ENCODE assay signal across 18 cellular contexts in genomic region chr6:82786251-82786650, GRCh38.
DNase-seq lines count a peak whose midpoint lies in the region; ATAC-seq lines count a peak whose summit lies in the region.
"Had no signal": no experiment of that assay in that cellular context is flagged by ENCODE, and none has a peak within 500 bp of the region (broad histone marks: within the 10 kb centered on the region; RNA-seq: fewer than 3 reads in every experiment).

No MANE protein-coding gene starts in this region.

- H3K27ac Mint-ChIP-seq in activated CD4-positive, alpha-beta T cell treated with anti-CD3 and anti-CD28 coated beads, Interleukin-2, amount 10 ng/mL, durations not matched to agents 7 days and 5 days, result no peak overlapping the region
- H3K27ac Mint-ChIP-seq: T-cell had no signal

- H3K4me1 Mint-ChIP-seq in activated CD4-positive, alpha-beta T cell treated with anti-CD3 and anti-CD28 coated beads, Interleukin-2, amount 10 ng/mL, durations not matched to agents 7 days and 5 days, result no peaks in the 10 kb centered on the region
- H3K4me1 Mint-ChIP-seq: T-cell had no signal

- no peak for ATAC-seq in HG02642 (IDR thresholded peaks at IDR 0.05; ENCODE audit: poor library complexity, unreplicated experiment)
- ATAC-seq: PC-3, T-cell had no signal

- H3K4me3 Mint-ChIP-seq in activated CD4-positive, alpha-beta T cell treated with anti-CD3 and anti-CD28 coated beads, Interleukin-2, amount 10 ng/mL, durations not matched to agents 7 days and 5 days, result no peak overlapping the region
- H3K4me3 Mint-ChIP-seq: T-cell had no signal

- DNase-seq in NCI-H1417 (lab: John Stamatoyannopoulos, UW), result peak in 2 of 3 experiments; percentile 24 to 68
- DNase-seq in NCI-H1417 treated with DMSO at 0.1 percent for 48 hours (lab: John Stamatoyannopoulos, UW), result no peak
- peak; percentile 25 for DNase-seq in NCI-H1105 treated with DMSO at 0.1 percent for 48 hours (lab: John Stamatoyannopoulos, UW)
- DNase-seq in amniotic epithelial cell (ENCODE audit: low read depth), result peak; percentile 2
- peak; percentile 28 for DNase-seq in renal cortical epithelial cell (ENCODE audit: low read depth)
- DNase-seq in HPDE6-E6E7 (ENCODE audit: extremely low spot score), result no peak
- DNase-seq in activated CD4-positive, alpha-beta T cell treated with anti-CD3 and anti-CD28 coated beads, Interleukin-2, amount 10 ng/mL, durations not matched to agents 7 days and 5 days, result no peak
- DNase-seq: 8988T; Caco-2; DND-41; GDM1; GM23248; NCI-H1694; NCI-H446 treated with DMSO at 0.1 percent for 48 hours; NK-92 treated with Interleukin-12 subunit alpha and Interleukin-12 subunit beta, amount 100 ng/mL, for 24 hours; PC-3; T-cell had no signal

- no peaks in the 10 kb centered on the region for H3K9me3 Mint-ChIP-seq in activated CD4-positive, alpha-beta T cell treated with anti-CD3 and anti-CD28 coated beads, Interleukin-2, amount 10 ng/mL, durations not matched to agents 7 days and 5 days

- CTCF ChIA-PET in activated CD4-positive, alpha-beta T cell treated with anti-CD3 and anti-CD28 coated beads, Interleukin-2, amount 10 ng/mL, durations not matched to agents 7 days and 5 days (lab: Charles Lee), result no interaction called here

- POLR2A ChIA-PET in activated CD4-positive, alpha-beta T cell treated with anti-CD3 and anti-CD28 coated beads, Interleukin-2, amount 10 ng/mL, durations not matched to agents 7 days and 5 days (lab: Charles Lee), result no interaction called here

- H3K27me3 Mint-ChIP-seq in activated CD4-positive, alpha-beta T cell treated with anti-CD3 and anti-CD28 coated beads, Interleukin-2, amount 10 ng/mL, durations not matched to agents 7 days and 5 days, result no peaks in the 10 kb centered on the region

- H3K36me3 Mint-ChIP-seq in activated CD4-positive, alpha-beta T cell treated with anti-CD3 and anti-CD28 coated beads, Interleukin-2, amount 10 ng/mL, durations not matched to agents 7 days and 5 days (ENCODE audit: low read depth), result no peaks in the 10 kb centered on the region
- H3K36me3 Mint-ChIP-seq: T-cell had no signal

Comparison
In these comparisons a context has a peak if more than half of its experiments do, and no peak if none do; other contexts are left out.
1. DNase-seq: peak in NCI-H1417 (2 of 3), NCI-H1105 treated with DMSO at 0.1 percent for 48 hours (single experiment), amniotic epithelial cell (single experiment) and renal cortical epithelial cell (single experiment); none in NCI-H1417 treated with DMSO at 0.1 percent for 48 hours (single experiment), HPDE6-E6E7 (single experiment) and activated CD4-positive, alpha-beta T cell treated with anti-CD3 and anti-CD28 coated beads, Interleukin-2, amount 10 ng/mL, durations not matched to agents 7 days and 5 days (single experiment).